Comparison of ENCODE assay signal across 11 cellular contexts in the genomic region with DNA sequence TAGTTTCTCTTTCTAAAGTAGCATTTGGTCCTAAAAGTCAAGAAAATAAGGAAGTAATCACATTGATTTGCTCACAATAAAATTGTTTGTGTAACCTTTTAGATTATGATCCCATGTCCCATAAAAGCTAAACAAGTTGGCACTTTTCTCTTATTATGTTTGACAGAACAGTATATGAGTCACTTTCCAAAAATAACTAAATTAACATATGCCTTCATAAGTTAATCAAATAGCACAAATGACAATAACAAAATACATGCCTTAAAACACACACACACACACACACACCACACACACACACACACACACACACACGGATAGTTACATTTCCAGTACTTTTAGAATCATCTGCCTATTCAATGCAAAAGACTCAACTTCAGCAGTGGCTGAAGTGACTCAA. TPM values are rescaled to one million over a fixed set of nuclear protein-coding genes. Genes with fewer than 3 reads are reported as not detected.
DNase-seq lines count a peak whose midpoint lies in the region; ATAC-seq, FAIRE-seq and TF ChIP-seq lines count a peak whose summit lies in the region.
"Had no signal": no experiment of that assay in that cellular context is flagged by ENCODE, and none has a peak within 500 bp of the region (broad histone marks: within the 10 kb centered on the region; RNA-seq: fewer than 3 reads in every experiment).

No MANE protein-coding gene starts in this region.

- no peak for TF ChIP-seq RAD21 in H1 (IDR thresholded peaks at IDR 0.05 in 1 of 2, conservative IDR thresholded peaks at IDR 0.05 in 1 of 2; ENCODE audit: low read depth in 2 of 2, low read length in 2 of 2)

- H3K23me2 ChIP-seq in H1 (ENCODE audit: low read depth, low read length): no peaks in the 10 kb centered on the region; the same call in 1 of the 2 replicates

- H3K27me3 ChIP-seq in OCI-LY1 (ENCODE audit: insufficient read depth, low read length) (no peaks in the 10 kb centered on the region), H1 (replicated peaks in 1 of 4; ENCODE audit: control insufficient read depth in 3 of 4, extremely low read depth in 1 of 4, insufficient read depth in 3 of 4, low read length in 3 of 4) (no peaks in the 10 kb centered on the region; a peak in 1 of 7 replicates), trophoblast cell (ENCODE audit: insufficient read depth, low read length) (no peaks in the 10 kb centered on the region), uterus (no peaks in the 10 kb centered on the region)

- no peak for TF ChIP-seq EP300 in H1 (IDR thresholded peaks at IDR 0.05; ENCODE audit: borderline replicate concordance in 1 of 2, low read depth in 2 of 2, low read length in 2 of 2)

- no peak overlapping the region for H4K5ac ChIP-seq in H1 (ENCODE audit: insufficient read length, low read depth, low read length)

- H3F3A ChIP-seq in OCI-LY1 (ENCODE audit: insufficient read depth, low read length): no peaks in the 10 kb centered on the region

- H3K79me2 ChIP-seq in OCI-LY1 (ENCODE audit: insufficient read depth, low read length) (peaks cover 76% of the 10 kb centered on the region), H1 (ENCODE audit: control insufficient read depth in 1 of 2, insufficient read depth in 2 of 2, low read length in 2 of 2) (peaks cover 23 to 81% of the 10 kb centered on the region in 2 experiments), trophoblast cell (ENCODE audit: control insufficient read depth, insufficient read depth, low read length, poor library complexity) (peaks cover 20% of the 10 kb centered on the region)

- H3K4me1 ChIP-seq in ES-I3 (ENCODE audit: insufficient read depth, low read length) (peaks cover 12% of the 10 kb centered on the region; the same call in 1 of the 2 replicates), OCI-LY1 (ENCODE audit: insufficient read depth, low read length, severe bottlenecking) (peaks cover 28% of the 10 kb centered on the region), H1 (replicated peaks in 1 of 4; ENCODE audit: control insufficient read depth in 3 of 4, insufficient read depth in 4 of 4, low read length in 3 of 4) (peaks cover 0 to 6% (median 2%) of the 10 kb centered on the region in 4 experiments; a peak in 4 of 7 replicates), trophoblast cell (ENCODE audit: control insufficient read depth in 1 of 2, insufficient read depth in 2 of 2, low read length in 2 of 2) (no peaks in the 10 kb centered on the region), uterus (peaks cover 4 to 7% of the 10 kb centered on the region in 2 donors)

- no peaks in the 10 kb centered on the region for H3K79me1 ChIP-seq in H1 (ENCODE audit: low read depth, low read length)
- H3K79me1 ChIP-seq in trophoblast cell (ENCODE audit: low read length): peaks cover 11% of the 10 kb centered on the region

- no peak overlapping the region for H2BK5ac ChIP-seq in H1 (ENCODE audit: low read depth, low read length)
- H2BK5ac ChIP-seq in trophoblast cell (ENCODE audit: low read depth, low read length, poor library complexity): no peak overlapping the region

- FAIRE-seq in H1 (lab: Jason Lieb, UNC): no peak
- FAIRE-seq: GM19239, TTC549 had no signal

- H2BK15ac ChIP-seq in H1 (ENCODE audit: low read length): no peak overlapping the region

- H3K18ac ChIP-seq in H1 (ENCODE audit: extremely low read depth, low read length) (no peak overlapping the region), trophoblast cell (ENCODE audit: low read length) (no peak overlapping the region)

- H2BK12ac ChIP-seq in H1 (ENCODE audit: low read depth, low read length): no peak overlapping the region
- no peak overlapping the region for H2BK12ac ChIP-seq in trophoblast cell (ENCODE audit: low read length)

- H3K9me3 ChIP-seq in ES-I3 (ENCODE audit: control insufficient read depth, insufficient read depth, low read length): no peaks in the 10 kb centered on the region
- no peaks in the 10 kb centered on the region for H3K9me3 ChIP-seq in OCI-LY1 (ENCODE audit: low read length)
- H3K9me3 ChIP-seq in H1 (ENCODE audit: insufficient read depth in 2 of 2, low read depth in 1 of 2, low read length in 1 of 2): no peaks in the 10 kb centered on the region
- H3K9me3 ChIP-seq in trophoblast cell (ENCODE audit: insufficient read depth, low read depth, low read length): no peaks in the 10 kb centered on the region
- no peaks in the 10 kb centered on the region for H3K9me3 ChIP-seq in uterus

- ATAC-seq in GM18498 (IDR thresholded peaks at IDR 0.05; ENCODE audit: unreplicated experiment) (no peak), HG03139 (IDR thresholded peaks at IDR 0.05; ENCODE audit: unreplicated experiment) (no peak)

- TF ChIP-seq CTCF in OCI-LY1 (IDR thresholded peaks at IDR 0.05; ENCODE audit: low read length): no peak
- TF ChIP-seq CTCF in H1 (IDR thresholded peaks at IDR 0.05; ENCODE audit: control extremely low read depth in 1 of 3, insufficient read depth in 1 of 3, low read depth in 1 of 3, low read length in 3 of 3): no peak
- TF ChIP-seq CTCF in uterus (IDR thresholded peaks at IDR 0.05): no peak

- CTCF ChIA-PET in H1 (lab: Charles Lee; ENCODE audit: partially characterized antibody): interaction anchor here (0.8 kb wide), 1 partner anchor 51 kb away, joined by 3 read pairs; no protein-coding TSS in a partner anchor

- no peak overlapping the region for H3K56ac ChIP-seq in H1 (replicated peaks; ENCODE audit: insufficient read length, low read depth, low read length)

- no peak overlapping the region for H4K8ac ChIP-seq in H1 (ENCODE audit: extremely low read depth, insufficient read depth, low read length)
- H4K8ac ChIP-seq in trophoblast cell (ENCODE audit: low read depth, low read length): no peak overlapping the region

- DNase-seq in H1 (ENCODE audit: low read depth in 1 of 2, low spot score in 2 of 2) (no peak), trophoblast cell (no peak), SKM-1 treated with dmso at 0.1 percent for 144 hours (lab: John Stamatoyannopoulos, UW; ENCODE audit: unreplicated experiment) (no peak), uterus (no peak)
- DNase-seq: head of caudate nucleus had no signal

- H2AK5ac ChIP-seq in H1 (ENCODE audit: low read depth, low read length): no peak overlapping the region
- H2AK5ac ChIP-seq in trophoblast cell (ENCODE audit: low read length): no peak overlapping the region

- no peak overlapping the region for H4K12ac ChIP-seq in trophoblast cell (ENCODE audit: low read depth, low read length)

- no peak overlapping the region for H3K14ac ChIP-seq in H1 (ENCODE audit: insufficient read length)
- H3K14ac ChIP-seq in trophoblast cell (ENCODE audit: low read length): no peak overlapping the region

- TF ChIP-seq POLR2A in H1 (IDR thresholded peaks at IDR 0.05; ENCODE audit: control extremely low read depth in 1 of 2, low read depth in 2 of 2, low read length in 2 of 2) (no peak), uterus (IDR thresholded peaks at IDR 0.05) (no peak)

- H2BK120ac ChIP-seq in H1 (replicated peaks; ENCODE audit: low read depth, low read length): no peak overlapping the region
- no peak overlapping the region for H2BK120ac ChIP-seq in trophoblast cell (ENCODE audit: insufficient read depth, low read length, poor library complexity)

- no peaks in the 10 kb centered on the region for H4K20me1 ChIP-seq in OCI-LY1 (ENCODE audit: insufficient read depth, low read length)
- H4K20me1 ChIP-seq in H1 (replicated peaks in 1 of 2; ENCODE audit: control insufficient read depth in 1 of 2, insufficient read depth in 2 of 2, low read length in 2 of 2): peaks cover 13 to 18% of the 10 kb centered on the region in 2 experiments

- 82% methylated on average over 1 of the region's 1 CpG; no CpG with 5 or more reads in 1 of the 2 experiments for WGBS in H1 (ENCODE audit: extremely low coverage in 1 of 2, insufficient coverage in 1 of 2, insufficient read length in 1 of 2, insufficient replicate concordance in 2 of 2, low coverage in 1 of 2, low lambda C conversion rate in 2 of 2, missing lambda C conversion rate in 1 of 2), 2 experiments
- no CpG with 5 or more reads among the region's 1 CpG for WGBS in trophoblast cell (ENCODE audit: extremely low coverage, insufficient coverage, insufficient read length)

- H4K91ac ChIP-seq in H1 (replicated peaks; ENCODE audit: insufficient read length, low read length) (no peak overlapping the region), trophoblast cell (ENCODE audit: low read depth, low read length) (no peak overlapping the region)

- peak overlapping the region; percentile 7; the same call in 1 of the 2 replicates for H3K9ac ChIP-seq in ES-I3 (ENCODE audit: low read depth, low read length)
- H3K9ac ChIP-seq in OCI-LY1 (ENCODE audit: low read length): peak overlapping the region; percentile 77; the same call in 1 of the 2 replicates
- H3K9ac ChIP-seq in H1 (replicated peaks in 1 of 4; ENCODE audit: extremely low read depth in 1 of 4, low read depth in 3 of 4, low read length in 3 of 4): no peak overlapping the region; a peak in 1 of 7 replicates
- H3K9ac ChIP-seq in trophoblast cell (ENCODE audit: low read length): no peak overlapping the region

- no peak overlapping the region for H2BK20ac ChIP-seq in H1 (ENCODE audit: low read length)

- H3K4me3 ChIP-seq in OCI-LY1 (ENCODE audit: low read depth, low read length, poor library complexity, severe bottlenecking) (peak overlapping the region; percentile 96), H1 (ENCODE audit: extremely low read depth in 1 of 4, insufficient read depth in 2 of 4, low read depth in 3 of 4, low read length in 4 of 4) (peak overlapping the region in 1 of 4 experiments; percentile 88; a peak in 2 of 8 replicates), trophoblast cell (ENCODE audit: low read depth, low read length) (no peak overlapping the region), uterus (peak overlapping the region in 1 of 2 donors; percentile 7)

- no peaks in the 10 kb centered on the region for H3K9me2 ChIP-seq in OCI-LY1 (ENCODE audit: low read depth, low read length)

- H3K4me2 ChIP-seq in OCI-LY1 (ENCODE audit: low read length) (peak overlapping the region; percentile 95), H1 (ENCODE audit: insufficient read depth in 1 of 2, low read depth in 2 of 2, low read length in 2 of 2) (peak overlapping the region; percentile 79 to 94; a peak in 2 of 4 replicates), trophoblast cell (ENCODE audit: low read length) (peak overlapping the region; percentile 35)

- no peak overlapping the region for H2AFZ ChIP-seq in OCI-LY1 (ENCODE audit: low read length)
- H2AFZ ChIP-seq in H1 (ENCODE audit: low read length): no peak overlapping the region
- no peak overlapping the region for H2AFZ ChIP-seq in trophoblast cell (ENCODE audit: insufficient read depth, low read length, poor library complexity)

- POLR2A ChIA-PET in H1 (lab: Charles Lee; ENCODE audit: partially characterized antibody): interaction anchor here (0.6 to 1.6 kb wide), 3 partner anchors 12 to 49 kb away, joined by 3 to 5 read pairs (median 3); no protein-coding TSS in a partner anchor

- H3K27ac ChIP-seq in OCI-LY1 (ENCODE audit: low read depth, low read length, poor library complexity, severe bottlenecking) (no peak overlapping the region), H1 (ENCODE audit: low read depth, low read length) (no peak overlapping the region), trophoblast cell (ENCODE audit: low read depth, low read length) (no peak overlapping the region), uterus (no peak overlapping the region)

- peaks cover 5% of the 10 kb centered on the region for H3K36me3 ChIP-seq in ES-I3 (ENCODE audit: insufficient read depth, low read length)
- H3K36me3 ChIP-seq in OCI-LY1 (ENCODE audit: insufficient read depth, low read length): peaks cover 48% of the 10 kb centered on the region
- H3K36me3 ChIP-seq in H1 (ENCODE audit: control insufficient read depth in 2 of 4, insufficient read depth in 4 of 4, low read length in 3 of 4): peaks cover 0 to 48% (median 0%) of the 10 kb centered on the region in 4 experiments; a peak in 3 of 8 replicates
- peaks cover 11 to 14% of the 10 kb centered on the region in 2 experiments for H3K36me3 ChIP-seq in trophoblast cell (ENCODE audit: control insufficient read depth in 1 of 2, insufficient read depth in 2 of 2, low read length in 2 of 2)
- no peaks in the 10 kb centered on the region for H3K36me3 ChIP-seq in uterus

- intact Hi-C loops in uterus (cut with DNase I; ENCODE audit: low total_unique reads): no loop called here

- H3K4ac ChIP-seq in H1 (replicated peaks; ENCODE audit: insufficient read length, low read depth, low read length) (no peak overlapping the region), trophoblast cell (ENCODE audit: low read depth, low read length) (peak overlapping the region; percentile 79)

- H3K23ac ChIP-seq in H1 (ENCODE audit: insufficient read length) (no peak overlapping the region), trophoblast cell (ENCODE audit: low read length) (no peak overlapping the region)

RNA-seq across cellular contexts. Expression of a gene that starts 2.8 kb away (rescaled TPM):
- total RNA-seq in H1 (2021; fragmentation: NEBNext Ultra II Directional; extraction: Animal tissue kit (Norgen Biotek cat#: 25700)): 42.0 and 44.8 TPM in 2 replicates
- polyA plus RNA-seq in H1 (2011; rRNA removed): 8.6 and 11.3 TPM in 2 replicates
- 11.0 TPM for polyA plus RNA-seq in H1 (2011; cell fraction: cytosol; rRNA removed)
- polyA plus RNA-seq in H1 (2011; cell fraction: nucleus; rRNA removed): 18.8 TPM
- 9.4 to 14.4 TPM (median 12.3 TPM) in 4 replicates for polyA plus RNA-seq in H1 (2012, experiment 1 of 2)
- polyA plus RNA-seq in H1 (2012, experiment 2 of 2): 0.72 TPM
- 12.3 TPM for polyA plus RNA-seq in H1 (2013, experiment 1 of 2)
- 11.3 TPM for polyA plus RNA-seq in H1 (2013, experiment 2 of 2)
- 155 and 179 TPM in 2 replicates for polyA minus RNA-seq in H1 (2011; rRNA and poly(A)+ RNA removed)
- 48.3 TPM for polyA minus RNA-seq in H1 (2011; cell fraction: cytosol; rRNA and poly(A)+ RNA removed)
- polyA minus RNA-seq in H1 (2011; cell fraction: nucleus; rRNA and poly(A)+ RNA removed): 129 TPM
- 93.8 and 101 TPM in 2 replicates for polyA plus RNA-seq in trophoblast cell (2013)
- 100 to 1,000 TPM in 2 of 4 donors, 10 to 100 TPM in 2; 22.8 to 114 (median 86.3) TPM for total RNA-seq in uterus

Comparison
In these comparisons a context has a peak if more than half of its experiments do, and no peak if none do; other contexts are left out.
1. H3K9ac ChIP-seq: peak in ES-I3 (single experiment) and OCI-LY1 (single experiment); none in H1 (0 of 4) and trophoblast cell (single experiment).
2. H3K4me2 ChIP-seq: peak in every context shown above with its lines; median percentile 95 in OCI-LY1; 86 in H1; 35 in trophoblast cell.